In the genomic region with DNA sequence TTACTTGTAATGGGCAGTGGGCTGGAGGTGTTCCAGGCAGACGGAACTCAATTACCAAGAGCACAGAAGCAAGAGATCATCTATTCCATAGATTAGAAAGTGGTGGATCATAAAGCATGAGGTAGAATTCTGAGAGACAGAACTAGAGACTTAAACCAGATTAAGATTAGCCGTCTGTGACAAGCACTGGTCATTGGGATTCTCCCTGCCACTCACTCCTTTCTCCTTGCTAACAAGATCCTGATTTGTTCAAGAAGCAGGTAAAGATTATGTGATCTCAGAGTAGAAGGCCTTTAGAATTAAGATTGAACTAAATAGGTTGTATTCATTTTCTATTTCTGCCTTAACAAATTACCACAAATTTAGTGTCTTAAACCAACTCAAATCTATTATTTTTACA, we compare ENCODE assay signal across 10 cellular contexts. TPM values are rescaled to one million over a fixed set of nuclear protein-coding genes. Genes with fewer than 3 reads are reported as not detected.
A peak's percentile ranks its signal among the peaks of the same experiment; 100 is the strongest.
DNase-seq lines count a peak whose midpoint lies in the region; ATAC-seq and TF ChIP-seq lines count a peak whose summit lies in the region.
"Had no signal": no experiment of that assay in that cellular context is flagged by ENCODE, and none has a peak within 500 bp of the region (broad histone marks: within the 10 kb centered on the region; RNA-seq: fewer than 3 reads in every experiment).

No MANE protein-coding gene starts in this region.

- H3K27ac ChIP-seq in cardiac muscle cell: peak overlapping the region; percentile 94
- no peak overlapping the region for H3K27ac ChIP-seq in mesenchymal stem cell (ENCODE audit: low read length, poor library complexity, severe bottlenecking)
- H3K27ac ChIP-seq in tibial nerve: peak overlapping the region in 3 of 4 donors; percentile 90 to 97 (median 93)
- H3K27ac ChIP-seq: C4-2B had no signal

- no peak overlapping the region for H3K23ac ChIP-seq in mesenchymal stem cell (ENCODE audit: low read length in 2 of 2)

- H3K18ac ChIP-seq in mesenchymal stem cell (ENCODE audit: low read depth in 1 of 2, low read length in 2 of 2): no peak overlapping the region

- peaks cover 11% of the 10 kb centered on the region for H3K36me3 Mint-ChIP-seq in activated CD4-positive, alpha-beta memory T cell treated with anti-CD3 and anti-CD28 coated beads, Interleukin-2, amount 10 ng/mL, durations not matched to agents 7 days and 5 days (ENCODE audit: low read depth)

- H3K4me3 ChIP-seq in cardiac muscle cell (no peak overlapping the region), mesenchymal stem cell (ENCODE audit: insufficient read depth in 1 of 2, low read depth in 1 of 2, low read length in 2 of 2) (peak overlapping the region in 1 of 2 experiments; percentile 97), tibial nerve (no peak overlapping the region)

- H3K27me3 ChIP-seq in cardiac muscle cell: no peaks in the 10 kb centered on the region
- H3K27me3 ChIP-seq in mesenchymal stem cell (ENCODE audit: control insufficient read depth in 1 of 2, insufficient read depth in 1 of 2, low read length in 2 of 2): no peaks in the 10 kb centered on the region
- H3K27me3 ChIP-seq in tibial nerve: no peaks in the 10 kb centered on the region

- TF ChIP-seq EP300 in tibial nerve (IDR thresholded peaks at IDR 0.05): no peak

- no peak for ATAC-seq in Right ventricle myocardium superior (ENCODE audit: poor library complexity)

- TF ChIP-seq POLR2A in tibial nerve (IDR thresholded peaks at IDR 0.05): no peak

- H3K4me1 ChIP-seq in cardiac muscle cell (ENCODE audit: low read depth) (peaks cover 20% of the 10 kb centered on the region), mesenchymal stem cell (ENCODE audit: control insufficient read depth, insufficient read depth, low read depth, low read length) (peaks cover 1% of the 10 kb centered on the region), tibial nerve (peaks cover 0 to 38% (median 23%) of the 10 kb centered on the region in 4 donors)

- peak overlapping the region; percentile 30 for H4K8ac ChIP-seq in mesenchymal stem cell (ENCODE audit: low read length)

- H3K14ac ChIP-seq in mesenchymal stem cell (ENCODE audit: low read length in 2 of 2): no peak overlapping the region

- DNase-seq in cardiac muscle cell (ENCODE audit: low read depth in 1 of 2, low spot score in 1 of 2) (no peak), Right ventricle myocardium superior (no peak), mesenchymal stem cell (no peak), tibial nerve (ENCODE audit: low spot score in 2 of 2) (no peak), NCI-H1092 treated with DMSO at 0.1 percent for 48 hours (lab: John Stamatoyannopoulos, UW) (no peak), NCI-H510A treated with DMSO at 0.1 percent for 48 hours (lab: John Stamatoyannopoulos, UW) (no peak)
- DNase-seq in activated CD4-positive, alpha-beta memory T cell treated with anti-CD3 and anti-CD28 coated beads, Interleukin-2, amount 10 ng/mL, durations not matched to agents 7 days and 5 days: no peak
- no peak for DNase-seq in stimulated activated CD4-positive, alpha-beta T cell treated with anti-CD3 and anti-CD28 coated beads, Interleukin-4, amount 100 ng/mL, for 24 hours
- DNase-seq: activated CD4-positive, alpha-beta T cell treated with anti-CD3 and anti-CD28 coated beads for 4 hours had no signal

- H2AFZ ChIP-seq in mesenchymal stem cell (ENCODE audit: low read depth, low read length): no peak overlapping the region

- H3K27ac Mint-ChIP-seq in activated CD4-positive, alpha-beta memory T cell treated with anti-CD3 and anti-CD28 coated beads, Interleukin-2, amount 10 ng/mL, durations not matched to agents 7 days and 5 days: peak overlapping the region; percentile 91

- no peak overlapping the region for H2BK15ac ChIP-seq in mesenchymal stem cell (ENCODE audit: low read depth, poor library complexity, severe bottlenecking)

- H4K91ac ChIP-seq in mesenchymal stem cell (ENCODE audit: low read length): no peak overlapping the region

- no CpG with 5 or more reads among the region's 2 CpGs for WGBS in mesenchymal stem cell
- WGBS in tibial nerve, 2 donors: 94 to 98% methylated on average over 2 of the region's 2 CpGs

- H3K4ac ChIP-seq in mesenchymal stem cell (ENCODE audit: low read depth in 1 of 2, low read length in 2 of 2): no peak overlapping the region

- peak overlapping the region; percentile 95 for H3K9ac ChIP-seq in mesenchymal stem cell (ENCODE audit: low read length)

- H3K36me3 ChIP-seq in cardiac muscle cell (no peaks in the 10 kb centered on the region), mesenchymal stem cell (ENCODE audit: control insufficient read depth in 1 of 2, insufficient read depth in 2 of 2, low read depth in 1 of 2, low read length in 2 of 2) (no peaks in the 10 kb centered on the region), tibial nerve (no peaks in the 10 kb centered on the region)

- no peaks in the 10 kb centered on the region for H3K9me3 Mint-ChIP-seq in activated CD4-positive, alpha-beta memory T cell treated with anti-CD3 and anti-CD28 coated beads, Interleukin-2, amount 10 ng/mL, durations not matched to agents 7 days and 5 days

- CTCF ChIA-PET in activated CD4-positive, alpha-beta memory T cell treated with anti-CD3 and anti-CD28 coated beads, Interleukin-2, amount 10 ng/mL, durations not matched to agents 7 days and 5 days (lab: Charles Lee): interaction anchor here (1.1 to 2.9 kb wide), 2 partner anchors 131 to 354 kb away, joined by 3 to 10 read pairs; no protein-coding TSS in a partner anchor

- intact Hi-C loops in Right ventricle myocardium superior (cut with DNase I): no loop called here

- H2BK12ac ChIP-seq in mesenchymal stem cell (ENCODE audit: low read length in 2 of 2): no peak overlapping the region

- H3K9me3 ChIP-seq in cardiac muscle cell (ENCODE audit: low read depth) (no peaks in the 10 kb centered on the region), mesenchymal stem cell (ENCODE audit: control insufficient read depth, low read length) (no peaks in the 10 kb centered on the region), tibial nerve (no peaks in the 10 kb centered on the region)

- peaks cover 39% of the 10 kb centered on the region for H3K4me1 Mint-ChIP-seq in activated CD4-positive, alpha-beta memory T cell treated with anti-CD3 and anti-CD28 coated beads, Interleukin-2, amount 10 ng/mL, durations not matched to agents 7 days and 5 days

- POLR2A ChIA-PET in activated CD4-positive, alpha-beta memory T cell treated with anti-CD3 and anti-CD28 coated beads, Interleukin-2, amount 10 ng/mL, durations not matched to agents 7 days and 5 days (lab: Charles Lee): interaction anchor here (2.5 kb wide), 1 partner anchor 12 kb away, joined by 9 read pairs; no protein-coding TSS in a partner anchor

- TF ChIP-seq CTCF in cardiac muscle cell (IDR thresholded peaks at IDR 0.05; ENCODE audit: low read depth, low read length) (no peak), tibial nerve (IDR thresholded peaks at IDR 0.05) (no peak)

- H3K27me3 Mint-ChIP-seq in activated CD4-positive, alpha-beta memory T cell treated with anti-CD3 and anti-CD28 coated beads, Interleukin-2, amount 10 ng/mL, durations not matched to agents 7 days and 5 days: peaks cover 3% of the 10 kb centered on the region

- H3K79me1 ChIP-seq in mesenchymal stem cell (replicated peaks; ENCODE audit: low read length, poor library complexity, severe bottlenecking): peaks cover 2% of the 10 kb centered on the region

- no peak overlapping the region for H2BK120ac ChIP-seq in mesenchymal stem cell (ENCODE audit: low read depth, low read length)

- no peak overlapping the region for H2BK5ac ChIP-seq in mesenchymal stem cell (ENCODE audit: low read depth, low read length, poor library complexity, severe bottlenecking)

- peak overlapping the region; percentile 98 for H3K4me3 Mint-ChIP-seq in activated CD4-positive, alpha-beta memory T cell treated with anti-CD3 and anti-CD28 coated beads, Interleukin-2, amount 10 ng/mL, durations not matched to agents 7 days and 5 days

- no peak overlapping the region for H3K4me2 ChIP-seq in mesenchymal stem cell (ENCODE audit: low read length, poor library complexity, severe bottlenecking)

- no peak overlapping the region for H2AK5ac ChIP-seq in mesenchymal stem cell (ENCODE audit: low read length, severe bottlenecking)

RNA-seq across cellular contexts. Expression of a gene that starts 1.5 kb away (rescaled TPM):
- total RNA-seq in cardiac muscle cell (28.0 and 29.8 TPM in 2 replicates), Right ventricle myocardium superior (10.8 TPM), tibial nerve (10 to 100 TPM; 19.4 to 32.4 (median 30.4) TPM)
- 29.4 and 31.4 TPM in 2 replicates for polyA plus RNA-seq in cardiac muscle cell
- 10 to 100 TPM; 45.5 to 48.5 TPM for total RNA-seq in activated CD4-positive, alpha-beta memory T cell treated with anti-CD3 and anti-CD28 coated beads, Interleukin-2, amount 10 ng/mL, durations not matched to agents 7 days and 5 days
- polyA plus RNA-seq in mesenchymal stem cell (2013, experiment 1 of 2): 32.6 TPM
- 34.2 TPM for polyA plus RNA-seq in mesenchymal stem cell (2013, experiment 2 of 2)
